In genomic region chr12:124486346-124486963, GRCh38 we compare ENCODE assay signal across 2 cellular contexts.
TF ChIP-seq lines count a peak whose summit lies in the region.

No MANE protein-coding gene starts in this region.

TF ChIP-seq in GM12878, 131 proteins besides CTCF, POLR2A, EP300 and RAD21:
- TF ChIP-seq RUNX3 (IDR thresholded peaks at IDR 0.05; ENCODE audit: low read length) (no peak), EED (IDR thresholded peaks at IDR 0.05; ENCODE audit: low read depth) (no peak), FOXM1 (IDR thresholded peaks at IDR 0.05; ENCODE audit: low read depth, low read length) (no peak), SPI1 (IDR thresholded peaks at IDR 0.05; ENCODE audit: borderline replicate concordance, insufficient read depth, low read depth, low read length) (no peak), ETV6 (conservative IDR thresholded peaks at IDR 0.05 in 1 of 2, IDR thresholded peaks at IDR 0.05 in 1 of 2; ENCODE audit: borderline replicate concordance in 1 of 2, low read depth in 1 of 2) (no peak), MTA3 (IDR thresholded peaks at IDR 0.05; ENCODE audit: borderline replicate concordance, low read length) (no peak), E2F4 (IDR thresholded peaks at IDR 0.05; ENCODE audit: low read depth, low read length) (no peak)
TF ChIP-seq in GM12878: peak in this region for 0.

TF ChIP-seq in HepG2, 621 proteins besides CTCF, POLR2A, EP300 and RAD21:
- TF ChIP-seq AGO2 (optimal IDR thresholded peaks at IDR 0.05; ENCODE audit: low read depth, low read length) (peak; percentile 49), ZNF276 (CRISPR knock-in tag; IDR thresholded peaks at IDR 0.05; ENCODE audit: low read depth) (no peak), BHLHE40 (IDR thresholded peaks at IDR 0.05; ENCODE audit: low read length) (no peak), HNF4A (CRISPR knock-in tag; IDR thresholded peaks at IDR 0.05) (no peak), HNRNPL (IDR thresholded peaks at IDR 0.05; ENCODE audit: low read depth, low read length) (0 out of 2 replicates have a peak, but pooled peaks have one; percentile 21)
